ENCODE assay signal across 19 cellular contexts in genomic region chr20:37781626-37782025, GRCh38.
DNase-seq lines count a peak whose midpoint lies in the region; ATAC-seq lines count a peak whose summit lies in the region.
"Had no signal": no experiment of that assay in that cellular context is flagged by ENCODE, and none has a peak within 500 bp of the region (broad histone marks: within the 10 kb centered on the region; RNA-seq: fewer than 3 reads in every experiment).

No MANE protein-coding gene starts in this region.

- H3K27me3 Mint-ChIP-seq in activated T-cell treated with anti-CD3 and anti-CD28 coated beads, Interleukin-2, amount 50 U/mL, for 72 hours (ENCODE audit: low read depth): no peaks in the 10 kb centered on the region
- H3K27me3 Mint-ChIP-seq in stimulated activated naive CD8-positive, alpha-beta T cell treated with anti-CD3 and anti-CD28 coated beads, Interleukin-15, amount 100 ng/mL, for 72 hours: no peaks in the 10 kb centered on the region
- H3K27me3 Mint-ChIP-seq: CD4-positive, alpha-beta T cell; stimulated activated naive B cell treated with anti-CD40 and anti-IgM and Interleukin-4, amounts not matched to agents 10 μg/mL and 1 μg/mL and 100 μg/mL, for 72 hours; type B pancreatic cell had no signal

- H3K4me1 Mint-ChIP-seq in activated T-cell treated with anti-CD3 and anti-CD28 coated beads, Interleukin-2, amount 50 U/mL, for 72 hours (ENCODE audit: low read depth): no peaks in the 10 kb centered on the region
- no peaks in the 10 kb centered on the region for H3K4me1 Mint-ChIP-seq in stimulated activated naive CD8-positive, alpha-beta T cell treated with anti-CD3 and anti-CD28 coated beads, Interleukin-15, amount 100 ng/mL, for 72 hours

- no peaks in the 10 kb centered on the region for H3K9me3 Mint-ChIP-seq in activated T-cell treated with anti-CD3 and anti-CD28 coated beads, Interleukin-2, amount 50 U/mL, for 72 hours
- no peaks in the 10 kb centered on the region for H3K9me3 Mint-ChIP-seq in stimulated activated naive CD8-positive, alpha-beta T cell treated with anti-CD3 and anti-CD28 coated beads, Interleukin-15, amount 100 ng/mL, for 72 hours
- H3K9me3 Mint-ChIP-seq: CD4-positive, alpha-beta T cell; H9; stimulated activated naive B cell treated with anti-CD40 and anti-IgM and Interleukin-4, amounts not matched to agents 10 μg/mL and 1 μg/mL and 100 μg/mL, for 72 hours; type B pancreatic cell had no signal

- peak overlapping the region; percentile 55 for H3K27ac Mint-ChIP-seq in activated T-cell treated with anti-CD3 and anti-CD28 coated beads, Interleukin-2, amount 50 U/mL, for 72 hours
- H3K27ac Mint-ChIP-seq in stimulated activated naive CD8-positive, alpha-beta T cell treated with anti-CD3 and anti-CD28 coated beads, Interleukin-15, amount 100 ng/mL, for 72 hours: no peak overlapping the region
- H3K27ac Mint-ChIP-seq: CD4-positive, alpha-beta T cell; H9; type B pancreatic cell had no signal

- ATAC-seq in activated T-cell treated with anti-CD3 and anti-CD28 coated beads, Interleukin-2, amount 50 U/mL, for 72 hours (replicated peaks in 1 of 2): no peak
- ATAC-seq in stimulated activated naive CD8-positive, alpha-beta T cell treated with anti-CD3 and anti-CD28 coated beads, Interleukin-15, amount 100 ng/mL, for 72 hours: no peak
- ATAC-seq: A549; esophagus mucosa; stimulated activated naive B cell treated with anti-CD40 and anti-IgM and Interleukin-4, amounts not matched to agents 10 μg/mL and 1 μg/mL and 100 μg/mL, for 72 hours had no signal

- peaks cover 0 to 4% of the 10 kb centered on the region in 2 donors for H3K36me3 Mint-ChIP-seq in activated T-cell treated with anti-CD3 and anti-CD28 coated beads, Interleukin-2, amount 50 U/mL, for 72 hours (ENCODE audit: insufficient read depth in 2 of 2)

- no peak for DNase-seq in activated T-cell treated with anti-CD3 and anti-CD28 coated beads, Interleukin-2, amount 50 U/mL, for 72 hours
- no peak for DNase-seq in activated T-cell treated with anti-CD3 and anti-CD28 coated beads, Interleukin-2, amount 50 U/mL, for 1 hour
- DNase-seq in RPMI7951 (ENCODE audit: low read depth) (peak; percentile 22), fibroblast of peridontal ligament (ENCODE audit: extremely low read depth) (peak; percentile 5), NCI-H1930 (lab: John Stamatoyannopoulos, UW) (no peak)
- no peak for DNase-seq in activated naive CD4-positive, alpha-beta T cell treated with Interleukin-2 at 50 U/mL for 16 hours
- DNase-seq in stimulated activated naive CD8-positive, alpha-beta T cell treated with anti-CD3 and anti-CD28 coated beads, Interleukin-15, amount 100 ng/mL, for 72 hours: no peak
- no peak for DNase-seq in activated CD4-positive, alpha-beta T cell treated with anti-CD3 and anti-CD28 coated beads, Interleukin-2, amount 50 U/mL, for 4 hours
- DNase-seq: activated gamma-delta T cell; CD4-positive, alpha-beta T cell; DMS79 treated with DMSO at 0.1 percent for 48 hours; H9; NCI-H1417 treated with DMSO at 0.1 percent for 48 hours; OCI-M1; spleen; stimulated activated naive B cell treated with anti-CD40 and anti-IgM and Interleukin-4, amounts not matched to agents 10 μg/mL and 1 μg/mL and 100 μg/mL, for 72 hours had no signal

- no peak overlapping the region for H3K4me3 Mint-ChIP-seq in activated T-cell treated with anti-CD3 and anti-CD28 coated beads, Interleukin-2, amount 50 U/mL, for 72 hours
- H3K4me3 Mint-ChIP-seq in stimulated activated naive CD8-positive, alpha-beta T cell treated with anti-CD3 and anti-CD28 coated beads, Interleukin-15, amount 100 ng/mL, for 72 hours: no peak overlapping the region
- H3K4me3 Mint-ChIP-seq: CD4-positive, alpha-beta T cell; H9; stimulated activated naive B cell treated with anti-CD40 and anti-IgM and Interleukin-4, amounts not matched to agents 10 μg/mL and 1 μg/mL and 100 μg/mL, for 72 hours; type B pancreatic cell had no signal

Comparison
In these comparisons a context has a peak if more than half of its experiments do, and no peak if none do; other contexts are left out.
1. DNase-seq: peak in RPMI7951 (single experiment) and fibroblast of peridontal ligament (single experiment); none in activated T-cell treated with anti-CD3 and anti-CD28 coated beads, Interleukin-2, amount 50 U/mL, for 72 hours (0 of 2), activated T-cell treated with anti-CD3 and anti-CD28 coated beads, Interleukin-2, amount 50 U/mL, for 1 hour (single experiment), activated naive CD4-positive, alpha-beta T cell treated with Interleukin-2 at 50 U/mL for 16 hours (single experiment), stimulated activated naive CD8-positive, alpha-beta T cell treated with anti-CD3 and anti-CD28 coated beads, Interleukin-15, amount 100 ng/mL, for 72 hours (0 of 2), NCI-H1930 (0 of 2) and activated CD4-positive, alpha-beta T cell treated with anti-CD3 and anti-CD28 coated beads, Interleukin-2, amount 50 U/mL, for 4 hours (0 of 2).